In the genomic region with DNA sequence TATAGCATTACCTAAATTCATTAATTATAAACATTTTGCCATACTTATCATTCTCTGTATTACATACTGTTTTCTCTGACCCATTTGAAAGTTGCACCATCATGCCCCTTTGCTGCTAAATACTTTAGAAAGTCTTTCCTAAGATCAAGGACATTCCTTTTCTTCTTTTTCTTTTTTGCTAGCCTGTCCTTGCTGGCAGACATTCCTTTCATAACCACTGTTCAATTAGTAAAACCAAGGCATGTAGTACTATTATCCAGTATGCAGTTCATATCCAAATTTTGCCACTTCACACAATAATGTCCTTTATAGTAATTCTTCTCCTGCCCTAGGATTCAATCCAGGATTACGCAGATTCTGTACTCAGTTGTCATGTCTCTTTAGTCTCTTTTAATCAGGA, we compare ENCODE assay signal across 16 cellular contexts.
"Had no signal": no experiment of that assay in that cellular context is flagged by ENCODE, and none has a peak within 500 bp of the region (broad histone marks: within the 10 kb centered on the region; RNA-seq: fewer than 3 reads in every experiment).

No MANE protein-coding gene starts in this region.

- H3K4me1 ChIP-seq: colonic mucosa, right lobe of liver, upper lobe of right lung had no signal

- DNase-seq: activated CD4-positive, alpha-beta T cell treated with anti-CD3 and anti-CD28 coated beads for 1 hour; activated effector memory CD4-positive, alpha-beta T cell treated with anti-CD3 and anti-CD28 coated beads, Interleukin-2, amount 50 U/mL, for 16 hours; activated T-cell treated with anti-CD3 and anti-CD28 coated beads, Interleukin-2, amount 50 U/mL, for 72 hours; adrenal gland; caudate nucleus; colonic mucosa; gastrocnemius medialis; head of caudate nucleus; kidney; mammary epithelial cell; right lobe of liver; stimulated activated CD4-positive, alpha-beta T cell treated with anti-CD3 and anti-CD28 coated beads, Interleukin-4, amount 100 ng/mL, for 24 hours; stomach; upper lobe of right lung; WERI-Rb-1 had no signal

- H3K27ac ChIP-seq: adrenal gland, colonic mucosa, gastrocnemius medialis, right lobe of liver, stomach, thoracic aorta, upper lobe of right lung, WERI-Rb-1 had no signal

- H3K27me3 ChIP-seq: adrenal gland, colonic mucosa, gastrocnemius medialis, right lobe of liver, stomach, upper lobe of right lung had no signal

- H3K4me3 ChIP-seq: adrenal gland, colonic mucosa, gastrocnemius medialis, right lobe of liver, stomach, thoracic aorta, upper lobe of right lung had no signal

- H3K9me3 ChIP-seq: adrenal gland, colonic mucosa, gastrocnemius medialis, right lobe of liver, stomach, thoracic aorta, upper lobe of right lung had no signal

- H3K36me3 ChIP-seq: adrenal gland, colonic mucosa, gastrocnemius medialis, right lobe of liver, stomach, thoracic aorta, upper lobe of right lung, WERI-Rb-1 had no signal
